ENCODE assay signal across 27 cellular contexts in genomic region chr15:50435772-50436171, GRCh38. TPM values are rescaled to one million over a fixed set of nuclear protein-coding genes. Genes with fewer than 3 reads are reported as not detected.
A peak's percentile ranks its signal among the peaks of the same experiment; 100 is the strongest.
DNase-seq lines count a peak whose midpoint lies in the region; ATAC-seq and TF ChIP-seq lines count a peak whose summit lies in the region.
"Had no signal": no experiment of that assay in that cellular context is flagged by ENCODE, and none has a peak within 500 bp of the region (broad histone marks: within the 10 kb centered on the region; RNA-seq: fewer than 3 reads in every experiment).

No MANE protein-coding gene starts in this region.

- ATAC-seq in CD8-positive, alpha-beta T cell: no peak
- peak; percentile 48 for ATAC-seq in GM18861 (IDR thresholded peaks at IDR 0.05; ENCODE audit: unreplicated experiment)
- ATAC-seq in natural killer cell treated with Interleukin-12 subunit alpha and Interleukin-12 subunit beta and Interleukin-15 and Interleukin-18, amount 100 ng/mL, for 72 hours: no peak
- ATAC-seq in activated CD4-positive, CD25-positive, alpha-beta regulatory T cell treated with anti-CD3 and anti-CD28 coated beads, Interleukin-2, amount 50 U/mL, for 24 hours: no peak
- ATAC-seq: stimulated activated effector memory CD8-positive, alpha-beta T cell treated with anti-CD3 and anti-CD28 coated beads, Interleukin-12 subunit alpha, Interleukin-12 subunit beta, amount 100 ng/mL, for 72 hours had no signal

- peaks cover 13% of the 10 kb centered on the region for H3K36me3 ChIP-seq in CD8-positive, alpha-beta T cell (ENCODE audit: insufficient read depth, low read length)
- H3K36me3 ChIP-seq in right atrium auricular region (peaks cover 22% of the 10 kb centered on the region), ascending aorta (peaks cover 19 to 29% of the 10 kb centered on the region in 2 donors)

- POLR2A ChIA-PET in CD8-positive, alpha-beta T cell (lab: Charles Lee): no interaction called here

- intact Hi-C loops in CD8-positive, alpha-beta T cell (cut with DNase I, micrococcal nuclease): no loop called here
- intact Hi-C loops in ascending aorta (cut with DNase I): no loop called here

- no peaks in the 10 kb centered on the region for H3K27me3 ChIP-seq in CD8-positive, alpha-beta T cell (ENCODE audit: insufficient read depth, low read length)
- no peaks in the 10 kb centered on the region for H3K27me3 ChIP-seq in right atrium auricular region
- H3K27me3 ChIP-seq in ascending aorta: no peaks in the 10 kb centered on the region
- H3K27me3 ChIP-seq: BLaER1 treated with 17β-estradiol and CSF1 and Interleukin-3, amounts not matched to agents 10 nM and 100 nM; suprapubic skin had no signal

- no peaks in the 10 kb centered on the region for H3K9me3 Mint-ChIP-seq in CD8-positive, alpha-beta T cell
- no peaks in the 10 kb centered on the region for H3K9me3 Mint-ChIP-seq in immature natural killer cell
- no peaks in the 10 kb centered on the region for H3K9me3 Mint-ChIP-seq in natural killer cell treated with Interleukin-12 subunit alpha and Interleukin-12 subunit beta and Interleukin-15 and Interleukin-18, amount 100 ng/mL, for 72 hours
- H3K9me3 Mint-ChIP-seq: activated naive CD4-positive, alpha-beta T cell treated with anti-CD3 and anti-CD28 coated beads for 36 hours; stimulated activated effector memory CD8-positive, alpha-beta T cell treated with anti-CD3 and anti-CD28 coated beads, Interleukin-12 subunit alpha, Interleukin-12 subunit beta, amount 100 ng/mL, for 72 hours had no signal

- peak overlapping the region; percentile 25 for H3K27ac Mint-ChIP-seq in CD8-positive, alpha-beta T cell
- peak overlapping the region in 5 of 6 donors; percentile 4 to 62 (median 12) for H3K27ac Mint-ChIP-seq in immature natural killer cell
- H3K27ac Mint-ChIP-seq in natural killer cell treated with Interleukin-12 subunit alpha and Interleukin-12 subunit beta and Interleukin-15 and Interleukin-18, amount 100 ng/mL, for 72 hours: peak overlapping the region; percentile 0 to 1
- H3K27ac Mint-ChIP-seq: activated naive CD4-positive, alpha-beta T cell treated with anti-CD3 and anti-CD28 coated beads for 36 hours; stimulated activated effector memory CD8-positive, alpha-beta T cell treated with anti-CD3 and anti-CD28 coated beads, Interleukin-12 subunit alpha, Interleukin-12 subunit beta, amount 100 ng/mL, for 72 hours had no signal

- H3K4me1 ChIP-seq in CD8-positive, alpha-beta T cell (ENCODE audit: insufficient read depth, low read length): peaks cover 13% of the 10 kb centered on the region
- H3K4me1 ChIP-seq in right atrium auricular region (peaks cover 0 to 7% of the 10 kb centered on the region in 2 donors), ascending aorta (no peaks in the 10 kb centered on the region)
- H3K4me1 ChIP-seq: BLaER1 treated with 17β-estradiol and CSF1 and Interleukin-3, amounts not matched to agents 10 nM and 100 nM; suprapubic skin had no signal

- no peak overlapping the region for H3K4me3 ChIP-seq in CD8-positive, alpha-beta T cell (ENCODE audit: low read depth, low read length)
- H3K4me3 ChIP-seq in right atrium auricular region (no peak overlapping the region), ascending aorta (no peak overlapping the region)
- H3K4me3 ChIP-seq: BLaER1 treated with 17β-estradiol and CSF1 and Interleukin-3, amounts not matched to agents 10 nM and 100 nM; suprapubic skin had no signal

- CTCF ChIA-PET in CD8-positive, alpha-beta T cell (lab: Charles Lee): no interaction called here

- H3K27me3 Mint-ChIP-seq in CD8-positive, alpha-beta T cell (ENCODE audit: low read depth): no peaks in the 10 kb centered on the region
- no peaks in the 10 kb centered on the region for H3K27me3 Mint-ChIP-seq in immature natural killer cell (ENCODE audit: low read depth in 3 of 3)
- H3K27me3 Mint-ChIP-seq in natural killer cell treated with Interleukin-12 subunit alpha and Interleukin-12 subunit beta and Interleukin-15 and Interleukin-18, amount 100 ng/mL, for 72 hours: no peaks in the 10 kb centered on the region

- H3K4me3 Mint-ChIP-seq in CD8-positive, alpha-beta T cell: no peak overlapping the region
- no peak overlapping the region for H3K4me3 Mint-ChIP-seq in immature natural killer cell
- H3K4me3 Mint-ChIP-seq in natural killer cell treated with Interleukin-12 subunit alpha and Interleukin-12 subunit beta and Interleukin-15 and Interleukin-18, amount 100 ng/mL, for 72 hours: no peak overlapping the region
- H3K4me3 Mint-ChIP-seq: activated naive CD4-positive, alpha-beta T cell treated with anti-CD3 and anti-CD28 coated beads for 36 hours; stimulated activated effector memory CD8-positive, alpha-beta T cell treated with anti-CD3 and anti-CD28 coated beads, Interleukin-12 subunit alpha, Interleukin-12 subunit beta, amount 100 ng/mL, for 72 hours had no signal

- H3K4me1 Mint-ChIP-seq in CD8-positive, alpha-beta T cell (ENCODE audit: low read depth): peaks cover 51% of the 10 kb centered on the region
- peaks cover 41 to 71% of the 10 kb centered on the region in 2 donors for H3K4me1 Mint-ChIP-seq in immature natural killer cell
- H3K4me1 Mint-ChIP-seq in natural killer cell treated with Interleukin-12 subunit alpha and Interleukin-12 subunit beta and Interleukin-15 and Interleukin-18, amount 100 ng/mL, for 72 hours (ENCODE audit: low read depth in 2 of 2): peaks cover 29 to 34% of the 10 kb centered on the region in 2 donors

- H3K9me3 ChIP-seq in CD8-positive, alpha-beta T cell (ENCODE audit: low read length): no peaks in the 10 kb centered on the region
- H3K9me3 ChIP-seq in right atrium auricular region (no peaks in the 10 kb centered on the region), ascending aorta (no peaks in the 10 kb centered on the region)
- H3K9me3 ChIP-seq: BLaER1 treated with 17β-estradiol and CSF1 and Interleukin-3, amounts not matched to agents 10 nM and 100 nM; suprapubic skin had no signal

- no peak overlapping the region for H3K27ac ChIP-seq in CD8-positive, alpha-beta T cell (ENCODE audit: low read depth, low read length)
- H3K27ac ChIP-seq in right atrium auricular region (no peak overlapping the region), ascending aorta (no peak overlapping the region)
- H3K27ac ChIP-seq: BLaER1 treated with 17β-estradiol and CSF1 and Interleukin-3, amounts not matched to agents 10 nM and 100 nM; suprapubic skin had no signal

- DNase-seq in CD8-positive, alpha-beta T cell: no peak
- DNase-seq in immature natural killer cell (no peak), NCI-H774 (lab: John Stamatoyannopoulos, UW) (no peak), right atrium auricular region (ENCODE audit: low spot score) (no peak), ascending aorta (ENCODE audit: low spot score in 2 of 2) (no peak)
- DNase-seq in natural killer cell treated with Interleukin-12 subunit alpha and Interleukin-12 subunit beta and Interleukin-15 and Interleukin-18, amount 100 ng/mL, for 72 hours (ENCODE audit: low spot score): no peak
- DNase-seq: activated CD8-positive, alpha-beta memory T cell treated with anti-CD3 and anti-CD28 coated beads, Interleukin-2, amount 50 U/mL, for 4 hours; activated naive CD4-positive, alpha-beta T cell treated with anti-CD3 and anti-CD28 coated beads for 36 hours; amygdala; DND-41; effector CD8-positive, alpha-beta T cell; GOT3; hippocampal formation; mesendoderm; NCI-H1092; NCI-H1694 treated with DMSO at 0.1 percent for 48 hours; NCI-H2171; NCI-H510A; occipital lobe; stimulated activated CD4-positive, alpha-beta T cell treated with anti-CD3 and anti-CD28 coated beads, Interleukin-15, amount 100 ng/mL, for 24 hours; SW 1271; T1000 had no signal

- H3K36me3 Mint-ChIP-seq in CD8-positive, alpha-beta T cell: peaks cover 57% of the 10 kb centered on the region
- peaks cover 0 to 13% (median 7%) of the 10 kb centered on the region in 3 donors for H3K36me3 Mint-ChIP-seq in immature natural killer cell
- H3K36me3 Mint-ChIP-seq in natural killer cell treated with Interleukin-12 subunit alpha and Interleukin-12 subunit beta and Interleukin-15 and Interleukin-18, amount 100 ng/mL, for 72 hours: no peaks in the 10 kb centered on the region

- no peak for TF ChIP-seq CTCF in CD8-positive, alpha-beta T cell (IDR thresholded peaks at IDR 0.05)
- TF ChIP-seq CTCF in right atrium auricular region (IDR thresholded peaks at IDR 0.05): no peak
- TF ChIP-seq CTCF in ascending aorta (IDR thresholded peaks at IDR 0.05): no peak

RNA-seq across cellular contexts. Expression of gene USP8, which starts 11.6 kb away (rescaled TPM):
- 10 to 100 TPM; 59.5 to 61.5 TPM for total RNA-seq in CD8-positive, alpha-beta T cell
- polyA plus RNA-seq in immature natural killer cell: 10 to 100 TPM; 18.0 to 52.8 (median 26.8) TPM
- total RNA-seq in natural killer cell treated with Interleukin-12 subunit alpha and Interleukin-12 subunit beta and Interleukin-15 and Interleukin-18, amount 100 ng/mL, for 72 hours: 10 to 100 TPM; 61.1 to 72.0 TPM
- total RNA-seq in right atrium auricular region (10 to 100 TPM; 25.0 to 46.5 TPM), ascending aorta (34.5 TPM)
